In genomic region chr16:55019419-55020131, GRCh38 we compare ENCODE assay signal across 24 cellular contexts.
"Had no signal": no experiment of that assay in that cellular context is flagged by ENCODE, and none has a peak within 500 bp of the region (broad histone marks: within the 10 kb centered on the region; RNA-seq: fewer than 3 reads in every experiment).

No MANE protein-coding gene starts in this region.

- H3K4me1 ChIP-seq: esophagus squamous epithelium, gastrocnemius medialis, left ventricle myocardium inferior, stomach, suprapubic skin, tibial nerve had no signal

- H3K4me1 Mint-ChIP-seq: nephron; stimulated activated memory B cell treated with anti-CD40 and anti-IgM and Interleukin-4, amounts not matched to agents 10 μg/mL and 1 μg/mL and 100 μg/mL, for 72 hours had no signal

- H3K27ac Mint-ChIP-seq: activated T-helper 2 cell treated with anti-CD3 and anti-CD28 coated beads, Interferon-gamma antibody, Interleukin-2, Interleukin-4, amounts not matched to agents 10 μg/mL and 5 μg/mL and 100 μg/mL, durations not matched to agents 14 hours and 24 hours and 36 hours; nephron; stimulated activated memory B cell treated with anti-CD40 and anti-IgM and Interleukin-4, amounts not matched to agents 10 μg/mL and 1 μg/mL and 100 μg/mL, for 72 hours had no signal

- H3K27me3 ChIP-seq: gastrocnemius medialis, tibial nerve had no signal

- H3K36me3 Mint-ChIP-seq: stimulated activated memory B cell treated with anti-CD40 and anti-IgM and Interleukin-4, amounts not matched to agents 10 μg/mL and 1 μg/mL and 100 μg/mL, for 72 hours had no signal

- H3K9me3 ChIP-seq: suprapubic skin had no signal

- DNase-seq: activated CD4-positive, alpha-beta T cell treated with anti-CD3 and anti-CD28 coated beads for 1 hour; activated CD4-positive, alpha-beta T cell treated with anti-CD3 and anti-CD28 coated beads, Interleukin-2, amount 50 U/mL, for 1 hour; activated naive CD4-positive, alpha-beta T cell treated with Interleukin-2 at 50 U/mL for 16 hours; activated T-cell treated with anti-CD3 and anti-CD28 coated beads, Interleukin-2, amount 50 U/mL, for 4 hours; amygdala; cerebellar nuclear complex; esophagus squamous epithelium; gastrocnemius medialis; hippocampal formation; left ventricle myocardium inferior; midbrain; occipital lobe; small intestine; stimulated activated CD4-positive, alpha-beta T cell treated with anti-CD3 and anti-CD28 coated beads, Interleukin-2, amount 100 ng/mL, for 24 hours; stomach; T-helper 1 cell had no signal

- H3K27me3 Mint-ChIP-seq: stimulated activated memory B cell treated with anti-CD40 and anti-IgM and Interleukin-4, amounts not matched to agents 10 μg/mL and 1 μg/mL and 100 μg/mL, for 72 hours had no signal

- H3K36me3 ChIP-seq: esophagus squamous epithelium, gastrocnemius medialis, left ventricle myocardium inferior, stomach, suprapubic skin, tibial nerve had no signal

- H3K4me3 Mint-ChIP-seq: activated T-cell treated with anti-CD3 and anti-CD28 coated beads, Interleukin-2, amount 50 U/mL, for 4 hours; nephron; stimulated activated memory B cell treated with anti-CD40 and anti-IgM and Interleukin-4, amounts not matched to agents 10 μg/mL and 1 μg/mL and 100 μg/mL, for 72 hours had no signal

- ATAC-seq: activated T-cell treated with anti-CD3 and anti-CD28 coated beads, Interleukin-2, amount 50 U/mL, for 4 hours; gastrocnemius medialis; sciatic nerve; stimulated activated memory B cell treated with anti-CD40 and anti-IgM and Interleukin-4, amounts not matched to agents 10 μg/mL and 1 μg/mL and 100 μg/mL, for 72 hours had no signal

- H3K27ac ChIP-seq: coronary artery, esophagus squamous epithelium, gastrocnemius medialis, left ventricle myocardium inferior, stomach, suprapubic skin, tibial nerve had no signal

- FAIRE-seq: small intestine, TTC549 had no signal

- H3K9me3 Mint-ChIP-seq: activated T-cell treated with anti-CD3 and anti-CD28 coated beads, Interleukin-2, amount 50 U/mL, for 4 hours had no signal

- H3K4me3 ChIP-seq: coronary artery, esophagus squamous epithelium, gastrocnemius medialis, left ventricle myocardium inferior, stomach, suprapubic skin, tibial nerve had no signal
